Comparison of ENCODE assay signal across 16 cellular contexts in genomic region chr11:73055655-73056354, GRCh38.
"Had no signal": no experiment of that assay in that cellular context is flagged by ENCODE, and none has a peak within 500 bp of the region (broad histone marks: within the 10 kb centered on the region; RNA-seq: fewer than 3 reads in every experiment).

No MANE protein-coding gene starts in this region.

- DNase-seq: activated CD4-positive, alpha-beta T cell treated with anti-CD3 and anti-CD28 coated beads, Interleukin-2, amount 50 U/mL, for 4 hours; activated CD4-positive, CD25-positive, alpha-beta regulatory T cell treated with anti-CD3 and anti-CD28 coated beads, Interleukin-2, amount 50 U/mL, for 72 hours; activated effector memory CD4-positive, alpha-beta T cell treated with Interleukin-2 at 50 U/mL for 16 hours; activated T-cell treated with anti-CD3 and anti-CD28 coated beads, Interleukin-2, amount 50 U/mL, for 1 hour; dorsolateral prefrontal cortex; glutamatergic neuron; immature natural killer cell; left cardiac atrium; naive thymus-derived CD8-positive, alpha-beta T cell; right cardiac atrium; stimulated activated CD4-positive, alpha-beta T cell treated with anti-CD3 and anti-CD28 coated beads, Interleukin-1b, Interleukin-23, amount 100 ng/mL, for 48 hours; stimulated activated naive CD4-positive, alpha-beta T cell treated with Interleukin-2 at 50 U/mL for 16 hours; T-helper 17 cell; trophoblast cell had no signal

- H3K27ac ChIP-seq: dorsolateral prefrontal cortex, esophagus muscularis mucosa had no signal

- H3K9me3 ChIP-seq: esophagus muscularis mucosa had no signal

- H3K27me3 ChIP-seq: dorsolateral prefrontal cortex, esophagus muscularis mucosa had no signal

- H3K4me3 ChIP-seq: dorsolateral prefrontal cortex, esophagus muscularis mucosa had no signal

- ATAC-seq: activated naive CD4-positive, alpha-beta T cell treated with anti-CD3 and anti-CD28 coated beads, Interleukin-2, amount 50 U/mL, for 72 hours; left cardiac atrium; naive thymus-derived CD8-positive, alpha-beta T cell; right cardiac atrium; T-helper 17 cell had no signal

- H3K36me3 ChIP-seq: esophagus muscularis mucosa had no signal
